33 cellular contexts compared by ENCODE assay signal in genomic region chr4:62327612-62328297, GRCh38.
"Had no signal": no experiment of that assay in that cellular context is flagged by ENCODE, and none has a peak within 500 bp of the region (broad histone marks: within the 10 kb centered on the region; RNA-seq: fewer than 3 reads in every experiment).

No MANE protein-coding gene starts in this region.

- H3K27me3 ChIP-seq: MG63 had no signal

- H3K4me3 ChIP-seq: MG63 had no signal

- H3K9me3 ChIP-seq: MG63 had no signal

- H3K36me3 ChIP-seq: MG63 had no signal

- DNase-seq: Karpas-422, Kasumi-1, MG63, MM.1S, MV-4-11, NCI-H1048, NCI-H1092, NCI-H1092 treated with DMSO at 0.1 percent for 48 hours, NCI-H1105, NCI-H1105 treated with DMSO at 0.1 percent for 48 hours, NCI-H1417, NCI-H1417 treated with DMSO at 0.1 percent for 48 hours, NCI-H1436, NCI-H1436 treated with DMSO at 0.1 percent for 48 hours, NCI-H146, NCI-H1694, NCI-H1694 treated with DMSO at 0.1 percent for 48 hours, NCI-H187, NCI-H187 treated with DMSO at 0.1 percent for 48 hours, NCI-H1930, NCI-H2029, NCI-H2029 treated with DMSO at 0.1 percent for 48 hours, NCI-H2081, NCI-H2081 treated with DMSO at 0.1 percent for 48 hours, NCI-H2107, NCI-H2171, NCI-H2171 treated with DMSO at 0.1 percent for 48 hours, NCI-H2227 treated with DMSO at 0.1 percent for 48 hours, NCI-H345, NCI-H446, NCI-H446 treated with DMSO at 0.1 percent for 48 hours, NCI-H510A, NCI-H510A treated with DMSO at 0.1 percent for 48 hours had no signal
